8 cellular contexts compared by ENCODE assay signal in genomic region chr17:64660195-64661040, GRCh38. TPM values are rescaled to one million over a fixed set of nuclear protein-coding genes. Genes with fewer than 3 reads are reported as not detected.
DNase-seq lines count a peak whose midpoint lies in the region; ATAC-seq and TF ChIP-seq lines count a peak whose summit lies in the region.
"Not testable (repeated sequence)": the region's sequence is repeated elsewhere in the genome, so short reads cannot be mapped to it uniquely, and the experiment has no call there.

No MANE protein-coding gene starts in this region.

- CTCF ChIA-PET in PC-3 (lab: Charles Lee), result not testable (repeated sequence)

- H3K4me1 ChIP-seq in HUES6 (ENCODE audit: control insufficient read depth, insufficient read depth, low read length) (0 out of 2 replicates have a peak, but pooled peaks cover 10% of the 10 kb centered on the region), PC-3 (ENCODE audit: insufficient read depth, low read length) (peaks cover 52% of the 10 kb centered on the region), subcutaneous abdominal adipose tissue (ENCODE audit: control insufficient read depth in 5 of 5, insufficient read depth in 5 of 5, low read length in 5 of 5) (peaks cover 2 to 22% (median 19%) of the 10 kb centered on the region in 5 donors)
- not testable (repeated sequence) for H3K4me1 ChIP-seq in iPS-15b (ENCODE audit: control insufficient read depth, insufficient read depth, low read length)

- H3K4me3 Mint-ChIP-seq in activated T-cell treated with anti-CD3 and anti-CD28 coated beads, Interleukin-2, amount 50 U/mL, for 4 hours, result peak overlapping the region; percentile 97
- peak overlapping the region; percentile 100 for H3K4me3 Mint-ChIP-seq in nephron progenitor cell

- H3K36me3 ChIP-seq in HUES6 (ENCODE audit: control insufficient read depth, insufficient read depth, low read length); iPS-15b (ENCODE audit: control insufficient read depth, insufficient read depth, low read length); subcutaneous abdominal adipose tissue (ENCODE audit: control insufficient read depth in 5 of 5, insufficient read depth in 5 of 5, low read length in 5 of 5): not testable (repeated sequence)
- peaks cover 18% of the 10 kb centered on the region for H3K36me3 ChIP-seq in PC-3 (ENCODE audit: low read depth, low read length)

- H3K9me3 Mint-ChIP-seq in activated T-cell treated with anti-CD3 and anti-CD28 coated beads, Interleukin-2, amount 50 U/mL, for 4 hours, result not testable (repeated sequence)
- peaks cover 17% of the 10 kb centered on the region for H3K9me3 Mint-ChIP-seq in nephron progenitor cell

- not testable (repeated sequence) for TF ChIP-seq CTCF in C4-2B (conservative IDR thresholded peaks at IDR 0.05); PC-3 (conservative IDR thresholded peaks at IDR 0.05; ENCODE audit: low read depth, low read length); nephron progenitor cell (IDR thresholded peaks at IDR 0.05)

- DNase-seq in PC-3, result peak; percentile 71
- DNase-seq in activated T-cell treated with anti-CD3 and anti-CD28 coated beads, Interleukin-2, amount 50 U/mL, for 4 hours; nephron progenitor cell: not testable (repeated sequence)
- peak; percentile 74 for DNase-seq in dermis blood vessel endothelial cell

- peak; percentile 8 for ATAC-seq in PC-3
- not testable (repeated sequence) for ATAC-seq in activated T-cell treated with anti-CD3 and anti-CD28 coated beads, Interleukin-2, amount 50 U/mL, for 4 hours

- intact Hi-C loops in PC-3 (cut with micrococcal nuclease), result loop anchor here (2.0 kb wide), 2 partner anchors 46 to 72 kb away; no protein-coding TSS in a partner anchor

- not testable (repeated sequence) for H3K9me2 ChIP-seq in PC-3 (replicated peaks; ENCODE audit: low read length)

- H3K4me3 ChIP-seq in HUES6 (ENCODE audit: low read depth, low read length) (peak overlapping the region; percentile 89), PC-3 (ENCODE audit: low read length) (peak overlapping the region; percentile 99), iPS-15b (ENCODE audit: low read depth, low read length) (peak overlapping the region; percentile 75), subcutaneous abdominal adipose tissue (ENCODE audit: low read depth in 1 of 5, low read length in 5 of 5) (peak overlapping the region; percentile 70 to 82 (median 78))

- H3K9me3 ChIP-seq in HUES6 (ENCODE audit: control insufficient read depth, insufficient read depth, low read depth, low read length); PC-3 (ENCODE audit: low read length); iPS-15b (ENCODE audit: control insufficient read depth, insufficient read depth, low read length); subcutaneous abdominal adipose tissue (ENCODE audit: control insufficient read depth in 5 of 5, low read length in 5 of 5): not testable (repeated sequence)

- H3K79me2 ChIP-seq in PC-3 (ENCODE audit: low read length), result peaks cover 77% of the 10 kb centered on the region

- H3F3A ChIP-seq in PC-3 (ENCODE audit: low read length, unreplicated experiment), result not testable (repeated sequence)

- H3K36me3 Mint-ChIP-seq in activated T-cell treated with anti-CD3 and anti-CD28 coated beads, Interleukin-2, amount 50 U/mL, for 4 hours (ENCODE audit: insufficient read depth), result not testable (repeated sequence)
- peaks cover 24% of the 10 kb centered on the region for H3K36me3 Mint-ChIP-seq in nephron progenitor cell (ENCODE audit: low read depth)

- H3K27me3 ChIP-seq in HUES6 (ENCODE audit: control insufficient read depth, insufficient read depth, low read length); PC-3 (ENCODE audit: low read length); iPS-15b (ENCODE audit: control insufficient read depth, insufficient read depth, low read length); subcutaneous abdominal adipose tissue (ENCODE audit: control insufficient read depth in 5 of 5, insufficient read depth in 4 of 5, low read length in 5 of 5): not testable (repeated sequence)

- peak overlapping the region; percentile 98 for H3K4me2 ChIP-seq in PC-3 (ENCODE audit: low read length)

- not testable (repeated sequence) for H3K27ac Mint-ChIP-seq in nephron progenitor cell

- H2AFZ ChIP-seq in PC-3 (ENCODE audit: low read length), result not testable (repeated sequence)

- H3K27me3 Mint-ChIP-seq in activated T-cell treated with anti-CD3 and anti-CD28 coated beads, Interleukin-2, amount 50 U/mL, for 4 hours (ENCODE audit: low read depth); nephron progenitor cell (ENCODE audit: low read depth, poor library complexity): not testable (repeated sequence)

- peaks cover 49% of the 10 kb centered on the region for H4K20me1 ChIP-seq in PC-3 (ENCODE audit: low read length)

- BruUV-seq in PC-3 (replicated peaks; lab: Mats Ljungman, UMichigan), result TSS peak; percentile 8

- H3K4me1 Mint-ChIP-seq in activated T-cell treated with anti-CD3 and anti-CD28 coated beads, Interleukin-2, amount 50 U/mL, for 4 hours (ENCODE audit: low read depth), result peaks cover 42% of the 10 kb centered on the region
- H3K4me1 Mint-ChIP-seq in nephron progenitor cell, result peaks cover 46% of the 10 kb centered on the region

- H3K27ac ChIP-seq in C4-2B (peak overlapping the region; percentile 77), PC-3 (ENCODE audit: low read length) (peak overlapping the region; percentile 55), subcutaneous abdominal adipose tissue (ENCODE audit: low read depth, low read length) (peak overlapping the region; percentile 50)
- not testable (repeated sequence) for H3K27ac ChIP-seq in HUES6 (ENCODE audit: low read depth, low read length)

- POLR2A ChIA-PET in PC-3 (lab: Charles Lee; ENCODE audit: unreplicated experiment), result not testable (repeated sequence)

- peak overlapping the region; percentile 75 for H3K9ac ChIP-seq in HUES6 (ENCODE audit: low read length)
- peak overlapping the region; percentile 90 for H3K9ac ChIP-seq in PC-3 (ENCODE audit: low read length)
- H3K9ac ChIP-seq in iPS-15b (ENCODE audit: low read depth, low read length), result not testable (repeated sequence)
- peak overlapping the region; percentile 40 to 81 (median 60) for H3K9ac ChIP-seq in subcutaneous abdominal adipose tissue (ENCODE audit: low read length in 5 of 5)

RNA-seq across cellular contexts. Expression of gene SMURF2, which starts 1.7 kb away (rescaled TPM):
- total RNA-seq in PC-3 (2014; rRNA removed) (68.2 and 76.6 TPM in 2 replicates), dermis blood vessel endothelial cell (124 and 150 TPM in 2 replicates)
- total RNA-seq in activated T-cell treated with anti-CD3 and anti-CD28 coated beads, Interleukin-2, amount 50 U/mL, for 4 hours, result 10 to 100 TPM; 10.7 to 11.6 (median 11.0) TPM
